12 cellular contexts compared by ENCODE assay signal in genomic region chr1:59549903-59550302, GRCh38.
DNase-seq lines count a peak whose midpoint lies in the region; ATAC-seq and TF ChIP-seq lines count a peak whose summit lies in the region.
"Had no signal": no experiment of that assay in that cellular context is flagged by ENCODE, and none has a peak within 500 bp of the region (broad histone marks: within the 10 kb centered on the region; RNA-seq: fewer than 3 reads in every experiment).

No MANE protein-coding gene starts in this region.

- peak overlapping the region; percentile 25; the same call in 1 of the 2 replicates for H3K27ac ChIP-seq in GM23248
- peak overlapping the region; percentile 12 to 48 for H3K27ac ChIP-seq in ascending aorta
- H3K27ac ChIP-seq in stomach, result peak overlapping the region in 4 of 5 donors; percentile 34 to 81 (median 64)

- TF ChIP-seq EP300 in stomach (IDR thresholded peaks at IDR 0.05), result no peak

- WGBS in GM23248 (ENCODE audit: low coverage in 1 of 2, low lambda C conversion rate in 2 of 2, missing lambda C conversion rate in 2 of 2), 2 experiments, result 0 to 6% methylated on average over 3 of the region's 3 CpGs
- 48 to 81% (median 66%) methylated on average over 3 of the region's 3 CpGs for WGBS in stomach, 5 donors

- no peaks in the 10 kb centered on the region for H3K9me2 ChIP-seq in GM23248 (ENCODE audit: insufficient read depth)

- H3K36me3 ChIP-seq in GM23248 (ENCODE audit: low read depth), result no peaks in the 10 kb centered on the region
- H3K36me3 ChIP-seq in ascending aorta, result no peaks in the 10 kb centered on the region
- H3K36me3 ChIP-seq in stomach, result no peaks in the 10 kb centered on the region

- H3K4me3 ChIP-seq in GM23248 (no peak overlapping the region), ascending aorta (no peak overlapping the region), stomach (no peak overlapping the region)

- TF ChIP-seq POLR2A in stomach (IDR thresholded peaks at IDR 0.05) (no peak), GM18505 (IDR thresholded peaks at IDR 0.05; ENCODE audit: borderline replicate concordance, extremely low read depth, insufficient read depth, insufficient read length) (no peak)

- H3K9me3 ChIP-seq in GM23248 (ENCODE audit: low read depth), result no peaks in the 10 kb centered on the region
- H3K9me3 ChIP-seq in ascending aorta, result no peaks in the 10 kb centered on the region
- H3K9me3 ChIP-seq in stomach, result no peaks in the 10 kb centered on the region

- no peaks in the 10 kb centered on the region for H3K79me2 ChIP-seq in GM23248 (ENCODE audit: insufficient read depth)

- H3K27me3 ChIP-seq in GM23248 (replicated peaks; ENCODE audit: insufficient read depth) (no peaks in the 10 kb centered on the region), ascending aorta (no peaks in the 10 kb centered on the region), stomach (no peaks in the 10 kb centered on the region)

- TF ChIP-seq CTCF in ascending aorta (IDR thresholded peaks at IDR 0.05) (no peak), stomach (IDR thresholded peaks at IDR 0.05) (no peak)

- H3K4me2 ChIP-seq in GM23248 (ENCODE audit: unreplicated experiment), result peak overlapping the region; percentile 18

- H3K4me1 ChIP-seq in GM23248 (ENCODE audit: insufficient read depth) (peaks cover 8% of the 10 kb centered on the region), ascending aorta (peaks cover 0 to 19% of the 10 kb centered on the region in 2 donors), stomach (peaks cover 0 to 15% (median 8%) of the 10 kb centered on the region in 4 donors)

- H2AFZ ChIP-seq in GM23248, result 0 out of 2 replicates have a peak overlapping the region, but pooled peaks have one; percentile 7

- H3K9ac ChIP-seq in GM23248, result no peak overlapping the region

- intact Hi-C loops in ascending aorta (cut with DNase I), result no loop called here
- intact Hi-C loops in stomach (cut with DNase I; ENCODE audit: low total_unique reads), result no loop called here

- no peaks in the 10 kb centered on the region for H4K20me1 ChIP-seq in GM23248 (ENCODE audit: insufficient read depth)

- no peak for ATAC-seq in GM18505 (IDR thresholded peaks at IDR 0.05; ENCODE audit: unreplicated experiment)

- DNase-seq in GM23248, result peak; percentile 78
- DNase-seq in ascending aorta (ENCODE audit: low spot score in 2 of 2), result no peak
- DNase-seq in iris pigment epithelial cell (ENCODE audit: low read depth), result peak; percentile 83
- DNase-seq in stomach, result no peak
- no peak for DNase-seq in cortex of kidney (lab: John Stamatoyannopoulos, UW)
- no peak for DNase-seq in NCI-H526 treated with DMSO at 0.1 percent for 48 hours (lab: John Stamatoyannopoulos, UW)
- no peak for DNase-seq in NCI-H1417 treated with DMSO at 0.1 percent for 48 hours (lab: John Stamatoyannopoulos, UW)
- DNase-seq: activated T-cell treated with anti-CD3 and anti-CD28 coated beads, Interleukin-2, amount 50 U/mL, for 48 hours; COR-L47; NCI-H187 treated with DMSO at 0.1 percent for 48 hours; small intestine had no signal

- in situ Hi-C loops in GM23248 (cut with MboI), result no loop called here

- H3F3A ChIP-seq in GM23248 (ENCODE audit: insufficient read depth), result no peaks in the 10 kb centered on the region

Comparison
In these comparisons a context has a peak if more than half of its experiments do, and no peak if none do; other contexts are left out.
1. DNase-seq: peak in GM23248 (single experiment) and iris pigment epithelial cell (single experiment); none in ascending aorta (0 of 2), stomach (single experiment), cortex of kidney (single experiment), NCI-H526 treated with DMSO at 0.1 percent for 48 hours (single experiment) and NCI-H1417 treated with DMSO at 0.1 percent for 48 hours (single experiment).
2. Peak in every context shown above with its lines, with median percentiles within 50 percentile points of each other: H3K27ac ChIP-seq.